Comparison of ENCODE assay signal across 23 cellular contexts in genomic region chr5:14953075-14953474, GRCh38.
DNase-seq lines count a peak whose midpoint lies in the region; ATAC-seq and TF ChIP-seq lines count a peak whose summit lies in the region.
"Had no signal": no experiment of that assay in that cellular context is flagged by ENCODE, and none has a peak within 500 bp of the region (broad histone marks: within the 10 kb centered on the region; RNA-seq: fewer than 3 reads in every experiment).

No MANE protein-coding gene starts in this region.

- H3K27me3 Mint-ChIP-seq in neural progenitor cell (ENCODE audit: insufficient read depth, low read depth) = peaks cover 3% of the 10 kb centered on the region

- no peaks in the 10 kb centered on the region for H3K79me2 ChIP-seq in neural progenitor cell (ENCODE audit: low read depth)

- ATAC-seq in heart left ventricle = peak in 3 of 4 donors; percentile 28 to 51 (median 32)
- no peak for ATAC-seq in right cardiac atrium
- no peak for ATAC-seq in upper lobe of left lung (ENCODE audit: low FRiP score in 2 of 2)
- ATAC-seq in GM19467 (IDR thresholded peaks at IDR 0.05; ENCODE audit: unreplicated experiment) = no peak

- H3K4me1 Mint-ChIP-seq in neural progenitor cell = peaks cover 10% of the 10 kb centered on the region

- H3K9ac ChIP-seq in neural progenitor cell = no peak overlapping the region
- H3K9ac ChIP-seq: GM23248 had no signal

- no peak overlapping the region for H3K27ac Mint-ChIP-seq in neural progenitor cell

- no peak overlapping the region for H3K4me3 Mint-ChIP-seq in neural progenitor cell
- H3K4me3 Mint-ChIP-seq: H9 had no signal

- TF ChIP-seq CTCF in heart left ventricle (IDR thresholded peaks at IDR 0.05) (no peak), neural progenitor cell (IDR thresholded peaks at IDR 0.05) (no peak), upper lobe of left lung (IDR thresholded peaks at IDR 0.05) (no peak)

- TF ChIP-seq EP300 in upper lobe of left lung (IDR thresholded peaks at IDR 0.05) = no peak

- H3F3A ChIP-seq in neural progenitor cell (ENCODE audit: low read depth) = no peaks in the 10 kb centered on the region

- no peak for DNase-seq in heart left ventricle
- no peak for DNase-seq in right cardiac atrium
- peak; percentile 11 for DNase-seq in iPS-NIHi7 (ENCODE audit: extremely low spot score)
- no peak for DNase-seq in neural progenitor cell (ENCODE audit: low spot score)
- DNase-seq in upper lobe of left lung = no peak
- DNase-seq in hepatic stellate cell (ENCODE audit: low spot score) = no peak
- DNase-seq: Calu3, DMS79 treated with DMSO at 0.1 percent for 48 hours, GM23248, H9, IMR-90, KG1, MG63, NCI-H1105 treated with DMSO at 0.1 percent for 48 hours, NCI-H146, NCI-H2029 treated with DMSO at 0.1 percent for 48 hours, NCI-H2227 treated with DMSO at 0.1 percent for 48 hours, NCI-H526 treated with DMSO at 0.1 percent for 48 hours, PC-9, RPMI8226, SHP77 treated with DMSO at 0.1 percent for 48 hours had no signal

- no peaks in the 10 kb centered on the region for H3K36me3 Mint-ChIP-seq in neural progenitor cell

- H3K36me3 ChIP-seq in heart left ventricle = no peaks in the 10 kb centered on the region
- no peaks in the 10 kb centered on the region for H3K36me3 ChIP-seq in neural progenitor cell
- H3K36me3 ChIP-seq in upper lobe of left lung = no peaks in the 10 kb centered on the region
- H3K36me3 ChIP-seq: MG63 had no signal

- H4K20me1 ChIP-seq in neural progenitor cell (ENCODE audit: low read depth) = no peaks in the 10 kb centered on the region

- H3K27ac ChIP-seq in heart left ventricle (peak overlapping the region in 1 of 12 donors; percentile 1), right cardiac atrium (ENCODE audit: low read length) (no peak overlapping the region), neural progenitor cell (no peak overlapping the region), upper lobe of left lung (no peak overlapping the region)
- H3K27ac ChIP-seq: GM23248, PC-9, SK-N-MC had no signal

- peaks cover 5% of the 10 kb centered on the region for H3K9me3 Mint-ChIP-seq in neural progenitor cell
- H3K9me3 Mint-ChIP-seq: H9 had no signal

- no peak for TF ChIP-seq POLR2A in heart left ventricle (IDR thresholded peaks at IDR 0.05)
- no peak for TF ChIP-seq POLR2A in upper lobe of left lung (IDR thresholded peaks at IDR 0.05)

- H3K27me3 ChIP-seq in heart left ventricle (no peaks in the 10 kb centered on the region), right cardiac atrium (ENCODE audit: control insufficient read depth, insufficient read depth) (no peaks in the 10 kb centered on the region), neural progenitor cell (no peaks in the 10 kb centered on the region), upper lobe of left lung (no peaks in the 10 kb centered on the region)
- H3K27me3 ChIP-seq: MG63 had no signal

- H2AFZ ChIP-seq in neural progenitor cell (replicated peaks) = peak overlapping the region; percentile 40
- H2AFZ ChIP-seq: GM23248, PC-9 had no signal

- H3K9me3 ChIP-seq in heart left ventricle = peaks cover 0 to 7% (median 0%) of the 10 kb centered on the region in 12 donors
- no peaks in the 10 kb centered on the region for H3K9me3 ChIP-seq in right cardiac atrium (ENCODE audit: control insufficient read depth, low read length)
- no peaks in the 10 kb centered on the region for H3K9me3 ChIP-seq in neural progenitor cell (ENCODE audit: low read depth)
- H3K9me3 ChIP-seq in upper lobe of left lung = no peaks in the 10 kb centered on the region

- H3K4me3 ChIP-seq in heart left ventricle (no peak overlapping the region), right cardiac atrium (ENCODE audit: low read length) (no peak overlapping the region), neural progenitor cell (no peak overlapping the region), upper lobe of left lung (no peak overlapping the region)
- H3K4me3 ChIP-seq: GM23248, MG63, PC-9, SK-N-MC had no signal

- no peak overlapping the region for H3K4me2 ChIP-seq in neural progenitor cell
- H3K4me2 ChIP-seq: PC-9 had no signal

- peaks cover 0 to 17% (median 6%) of the 10 kb centered on the region in 12 donors for H3K4me1 ChIP-seq in heart left ventricle
- H3K4me1 ChIP-seq in right cardiac atrium (ENCODE audit: control insufficient read depth, insufficient read depth, low read length) = peaks cover 3% of the 10 kb centered on the region
- H3K4me1 ChIP-seq in neural progenitor cell = peaks cover 9% of the 10 kb centered on the region
- no peaks in the 10 kb centered on the region for H3K4me1 ChIP-seq in upper lobe of left lung

- WGBS in heart left ventricle, 4 donors = 45 to 58% (median 48%) methylated on average over 5 of the region's 5 CpGs
- WGBS in right cardiac atrium = 37% methylated on average over 5 of the region's 5 CpGs
- WGBS in upper lobe of left lung, 2 donors = 85 to 87% methylated on average over 5 of the region's 5 CpGs

- intact Hi-C loops in heart left ventricle (cut with DNase I) (loop anchor here in 1 of 10 donors (10.0 kb wide), 1 partner anchor 52 kb away; no protein-coding TSS in a partner anchor), right cardiac atrium (cut with DNase I) (loop anchor here in 1 of 4 donors (10.0 kb wide), 1 partner anchor 52 kb away; no protein-coding TSS in a partner anchor)

Comparison
In these comparisons a context has a peak if more than half of its experiments do, and no peak if none do; other contexts are left out.
1. ATAC-seq: peak in heart left ventricle (3 of 4); none in right cardiac atrium (0 of 2), upper lobe of left lung (0 of 2) and GM19467 (single experiment).